ENCODE assay signal across 1 cellular context in genomic region chr22:24407278-24407665, GRCh38.
TF ChIP-seq lines count a peak whose summit lies in the region.

No MANE protein-coding gene starts in this region.

TF ChIP-seq in HepG2, 621 proteins besides CTCF, POLR2A, EP300 and RAD21 (continued from another document):
- TF ChIP-seq HOXA7 (CRISPR knock-in tag; IDR thresholded peaks at IDR 0.05), result no peak
- no peak for TF ChIP-seq MLLT10 (CRISPR knock-in tag; IDR thresholded peaks at IDR 0.05)
- no peak for TF ChIP-seq ZNF10 (CRISPR knock-in tag; IDR thresholded peaks at IDR 0.05; ENCODE audit: borderline replicate concordance, low read depth)
- TF ChIP-seq KAT8 (CRISPR knock-in tag; IDR thresholded peaks at IDR 0.05), result no peak
- no peak for TF ChIP-seq ZNF234 (CRISPR knock-in tag; conservative IDR thresholded peaks at IDR 0.05)
- no peak for TF ChIP-seq SP4 (CRISPR knock-in tag; IDR thresholded peaks at IDR 0.05)
- TF ChIP-seq RBAK (CRISPR knock-in tag; IDR thresholded peaks at IDR 0.05), result no peak
- no peak for TF ChIP-seq ZNF616 (CRISPR knock-in tag; IDR thresholded peaks at IDR 0.05; ENCODE audit: low read depth)
- no peak for TF ChIP-seq ZNF331 (CRISPR knock-in tag; IDR thresholded peaks at IDR 0.05)
- TF ChIP-seq ZNF577 (CRISPR knock-in tag; IDR thresholded peaks at IDR 0.05; ENCODE audit: borderline replicate concordance, low read depth), result no peak
TF ChIP-seq in HepG2: peak in this region for 0.
